ENCODE assay signal across 25 cellular contexts in genomic region chr6:168939041-168939440, GRCh38.
DNase-seq lines count a peak whose midpoint lies in the region; ATAC-seq, FAIRE-seq and TF ChIP-seq lines count a peak whose summit lies in the region.
"Had no signal": no experiment of that assay in that cellular context is flagged by ENCODE, and none has a peak within 500 bp of the region (broad histone marks: within the 10 kb centered on the region; RNA-seq: fewer than 3 reads in every experiment).

No MANE protein-coding gene starts in this region.

- peak overlapping the region; percentile 51 for H3K27ac Mint-ChIP-seq in nephron progenitor cell

- no peak for FAIRE-seq in urothelium cell line (lab: Jason Lieb, UNC)
- FAIRE-seq: A204.1, GM12892 had no signal

- no peak overlapping the region for H3K4me3 Mint-ChIP-seq in nephron progenitor cell
- H3K4me3 Mint-ChIP-seq: CD4-positive, CD25-positive, alpha-beta regulatory T cell had no signal

- H3K9me3 ChIP-seq in HEK293 (ENCODE audit: control insufficient read depth, insufficient read depth, low read depth, low read length) (no peaks in the 10 kb centered on the region), SJCRH30 (replicated peaks) (no peaks in the 10 kb centered on the region), skeletal muscle tissue (ENCODE audit: control insufficient read depth in 3 of 3, low read length in 3 of 3) (no peaks in the 10 kb centered on the region)
- H3K9me3 ChIP-seq: BLaER1, HAP-1, Peyer's patch, SK-N-SH had no signal

- H3K27ac ChIP-seq in HEK293 (ENCODE audit: extremely low read depth, low read depth, low read length) (no peak overlapping the region), SJCRH30 (peak overlapping the region; percentile 86), skeletal muscle tissue (ENCODE audit: low read depth, low read length) (no peak overlapping the region)
- H3K27ac ChIP-seq: BLaER1, Peyer's patch had no signal

- H3K27me3 Mint-ChIP-seq in nephron progenitor cell (ENCODE audit: low read depth, poor library complexity) = peaks cover 6% of the 10 kb centered on the region

- peak overlapping the region in 1 of 3 donors; percentile 47 for H3K9ac ChIP-seq in skeletal muscle tissue (ENCODE audit: low read depth in 1 of 3, low read length in 3 of 3)
- H3K9ac ChIP-seq: BLaER1, SK-N-SH had no signal

- POLR2A ChIA-PET in HEK293 (lab: Yijun Ruan, JAX) = no interaction called here

- DNase-seq in SJCRH30 (no peak), nephron progenitor cell (no peak), urothelium cell line (ENCODE audit: low spot score) (no peak), RKO (ENCODE audit: low spot score) (no peak), midbrain (lab: John Stamatoyannopoulos, UW) (no peak)
- DNase-seq: CD4-positive, CD25-positive, alpha-beta regulatory T cell; DMS153; DND-41; GOT3; Karpas-422; NCI-H1105 treated with DMSO at 0.1 percent for 48 hours; NCI-H2029 treated with DMSO at 0.1 percent for 48 hours; NCI-H446 treated with DMSO at 0.1 percent for 48 hours; NCI-H526; NCI-H82; Peyer's patch; SIG-M5; SK-N-SH had no signal

- TF ChIP-seq CTCF in HEK293 (tag by site-specific recombination; IDR thresholded peaks at IDR 0.05) (no peak), nephron progenitor cell (IDR thresholded peaks at IDR 0.05) (no peak)

- H3K27me3 ChIP-seq in SJCRH30 (no peaks in the 10 kb centered on the region), skeletal muscle tissue (ENCODE audit: control insufficient read depth in 3 of 3, insufficient read depth in 3 of 3, low read length in 3 of 3) (peaks cover 6 to 30% (median 20%) of the 10 kb centered on the region in 3 donors)
- H3K27me3 ChIP-seq: BLaER1, Peyer's patch had no signal

- CTCF ChIA-PET in HEK293 (lab: Yijun Ruan, JAX) = interaction anchor here (0.7 kb wide), 1 partner anchor 13 kb away, joined by 4 read pairs; no protein-coding TSS in a partner anchor

- no peak for ATAC-seq in HG03280 (IDR thresholded peaks at IDR 0.05; ENCODE audit: unreplicated experiment)

- no peaks in the 10 kb centered on the region for H3K4me1 ChIP-seq in HEK293 (ENCODE audit: control insufficient read depth, insufficient read depth, low read length)
- H3K4me1 ChIP-seq in SJCRH30 = peaks cover 29% of the 10 kb centered on the region
- H3K4me1 ChIP-seq in skeletal muscle tissue (ENCODE audit: control insufficient read depth in 3 of 3, insufficient read depth in 3 of 3, low read length in 3 of 3) = peaks cover 25 to 35% (median 28%) of the 10 kb centered on the region in 3 donors
- H3K4me1 ChIP-seq: BLaER1, HAP-1, Peyer's patch had no signal

- H3K4me3 ChIP-seq in HEK293 (ENCODE audit: low read depth, low read length) = no peak overlapping the region
- H3K4me3 ChIP-seq in SJCRH30 = peak overlapping the region; percentile 44
- H3K4me3 ChIP-seq in skeletal muscle tissue (ENCODE audit: low read length in 3 of 3) = peak overlapping the region; percentile 29 to 57 (median 54)
- H3K4me3 ChIP-seq: BLaER1, HAP-1, Peyer's patch had no signal

- H3K9me3 Mint-ChIP-seq in nephron progenitor cell = no peaks in the 10 kb centered on the region

- H3K36me3 ChIP-seq in HEK293 (ENCODE audit: control insufficient read depth in 2 of 2, insufficient read depth in 1 of 2, low read length in 2 of 2) (no peaks in the 10 kb centered on the region), SJCRH30 (no peaks in the 10 kb centered on the region), skeletal muscle tissue (ENCODE audit: control insufficient read depth in 3 of 3, insufficient read depth in 3 of 3, low read length in 3 of 3) (no peaks in the 10 kb centered on the region)
- H3K36me3 ChIP-seq: BLaER1, HAP-1, Peyer's patch had no signal

- no peaks in the 10 kb centered on the region for H3K36me3 Mint-ChIP-seq in nephron progenitor cell (ENCODE audit: low read depth)
- H3K36me3 Mint-ChIP-seq: CD4-positive, CD25-positive, alpha-beta regulatory T cell had no signal

- peaks cover 34% of the 10 kb centered on the region for H3K4me1 Mint-ChIP-seq in nephron progenitor cell

TF ChIP-seq in HEK293, 187 proteins besides CTCF, POLR2A, EP300 and RAD21:
- TF ChIP-seq PRDM1 (tag by site-specific recombination; IDR thresholded peaks at IDR 0.05) = no peak
- TF ChIP-seq ATF2 (tag by site-specific recombination; IDR thresholded peaks at IDR 0.05; ENCODE audit: low read depth) = no peak
- TF ChIP-seq ZNF274 (IDR thresholded peaks at IDR 0.05; ENCODE audit: low read length) = no peak
- no peak for TF ChIP-seq ZNF274 (tag by site-specific recombination; IDR thresholded peaks at IDR 0.05; ENCODE audit: borderline replicate concordance)
- peak; percentile 37; the same call in 1 of the 2 replicates for TF ChIP-seq ZBTB17 (tag by site-specific recombination; IDR thresholded peaks at IDR 0.05)
- no peak for TF ChIP-seq ZNF658 (tag by site-specific recombination; IDR thresholded peaks at IDR 0.05)
- no peak for TF ChIP-seq ZNF513 (tag by site-specific recombination; IDR thresholded peaks at IDR 0.05)
